ENCODE assay signal across 8 cellular contexts in the genomic region with DNA sequence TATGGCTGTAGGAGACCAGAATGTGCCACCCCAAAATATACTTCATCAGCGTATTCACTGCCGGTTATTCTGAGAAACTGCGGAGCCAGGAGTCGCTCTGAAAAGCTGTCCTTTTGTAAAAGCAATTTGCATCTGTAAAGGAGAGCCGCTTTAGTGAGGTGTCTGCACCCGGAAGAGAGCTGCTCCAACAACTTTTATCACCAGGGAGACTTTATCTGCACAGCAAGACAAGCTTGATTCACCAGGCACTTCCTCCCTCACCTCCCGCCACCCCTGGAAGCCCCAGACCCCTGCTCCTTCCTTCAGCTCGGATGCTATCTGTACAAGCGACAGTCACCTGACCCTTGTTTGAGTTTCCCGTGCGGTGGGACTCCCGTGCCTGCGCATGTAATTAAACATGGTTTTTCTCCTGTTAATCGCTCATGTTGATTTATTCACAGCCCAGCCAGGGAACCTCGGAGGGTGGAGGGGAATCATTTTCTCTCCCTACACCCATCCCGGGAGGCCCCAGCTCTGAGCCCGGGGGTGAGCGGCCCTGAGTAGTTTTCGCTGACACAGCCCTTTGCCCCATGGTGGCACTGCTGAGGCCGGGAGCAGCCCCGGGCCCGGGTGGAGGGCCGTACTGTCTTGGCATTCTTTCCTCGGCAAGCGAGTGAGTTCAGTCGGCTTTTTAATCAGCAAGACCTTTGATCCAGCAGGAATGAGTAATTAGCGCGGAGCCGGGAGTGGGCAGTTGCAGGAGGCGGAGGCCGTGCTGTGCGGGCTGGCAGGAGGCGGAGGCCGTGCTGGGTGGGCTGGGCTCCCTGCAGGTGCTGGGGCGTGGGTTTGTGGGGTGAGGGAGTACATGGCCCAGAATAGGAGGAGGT.
A peak's percentile ranks its signal among the peaks of the same experiment; 100 is the strongest.
DNase-seq lines count a peak whose midpoint lies in the region; ATAC-seq, FAIRE-seq and TF ChIP-seq lines count a peak whose summit lies in the region.

No MANE protein-coding gene starts in this region.

- no peak for FAIRE-seq in GM12891 (lab: Jason Lieb, UNC)

- no peaks in the 10 kb centered on the region for H3K9me3 Mint-ChIP-seq in activated T-cell treated with anti-CD3 and anti-CD28 coated beads, Interleukin-2, amount 50 U/mL, for 72 hours

- H3K4me3 Mint-ChIP-seq in activated T-cell treated with anti-CD3 and anti-CD28 coated beads, Interleukin-2, amount 50 U/mL, for 72 hours, result peak overlapping the region; percentile 80 to 90

- peak; percentile 62 to 72 for ATAC-seq in activated T-cell treated with anti-CD3 and anti-CD28 coated beads, Interleukin-2, amount 50 U/mL, for 72 hours (replicated peaks in 1 of 2)
- peak; percentile 37 for ATAC-seq in stimulated activated naive CD8-positive, alpha-beta T cell treated with anti-CD3 and anti-CD28 coated beads, Interleukin-15, Interleukin-2, amounts not matched to agents 100 U/mL and 50 U/mL, for 24 hours

- no peaks in the 10 kb centered on the region for H3K36me3 Mint-ChIP-seq in activated T-cell treated with anti-CD3 and anti-CD28 coated beads, Interleukin-2, amount 50 U/mL, for 72 hours (ENCODE audit: insufficient read depth in 2 of 2)

- peaks cover 20% of the 10 kb centered on the region for H3K4me1 Mint-ChIP-seq in activated T-cell treated with anti-CD3 and anti-CD28 coated beads, Interleukin-2, amount 50 U/mL, for 72 hours (ENCODE audit: low read depth)

- TF ChIP-seq POLR2A in GM12891 (IDR thresholded peaks at IDR 0.05; ENCODE audit: low read depth, low read length), result no peak

- H3K27me3 Mint-ChIP-seq in activated T-cell treated with anti-CD3 and anti-CD28 coated beads, Interleukin-2, amount 50 U/mL, for 72 hours (ENCODE audit: low read depth), result peaks cover 17% of the 10 kb centered on the region

- DNase-seq in activated CD8-positive, alpha-beta memory T cell treated with anti-CD3 and anti-CD28 coated beads, Interleukin-2, amount 50 U/mL, for 48 hours, result peak; percentile 63
- no peak for DNase-seq in activated CD8-positive, alpha-beta memory T cell treated with anti-CD3 and anti-CD28 coated beads, Interleukin-2, amount 50 U/mL, for 4 hours
- peak; percentile 21 to 27 for DNase-seq in activated T-cell treated with anti-CD3 and anti-CD28 coated beads, Interleukin-2, amount 50 U/mL, for 72 hours
- peak; percentile 33 for DNase-seq in kidney tubule cell (ENCODE audit: low spot score)
- peak; percentile 36 for DNase-seq in stimulated activated naive CD8-positive, alpha-beta T cell treated with anti-CD3 and anti-CD28 coated beads, Interleukin-15, Interleukin-2, amounts not matched to agents 100 U/mL and 50 U/mL, for 24 hours
- DNase-seq in GM12891 (ENCODE audit: insufficient read length, low spot score), result no peak
- DNase-seq in GM03348 (ENCODE audit: low spot score), result no peak
- DNase-seq in mesenteric fat pad (ENCODE audit: low spot score), result no peak

- H3K27ac Mint-ChIP-seq in activated T-cell treated with anti-CD3 and anti-CD28 coated beads, Interleukin-2, amount 50 U/mL, for 72 hours, result peak overlapping the region; percentile 42

TF ChIP-seq in GM12891, 5 proteins besides CTCF, POLR2A, EP300 and RAD21:
- TF ChIP-seq POLR2AphosphoS5 (IDR thresholded peaks at IDR 0.05; ENCODE audit: low read depth, low read length) (no peak), PAX5 (IDR thresholded peaks at IDR 0.05; ENCODE audit: insufficient read depth, low read length, severe bottlenecking) (no peak), SPI1 (IDR thresholded peaks at IDR 0.05; ENCODE audit: low read depth, low read length) (no peak), POU2F2 (IDR thresholded peaks at IDR 0.05; ENCODE audit: low read depth, low read length) (no peak), TAF1 (IDR thresholded peaks at IDR 0.05; ENCODE audit: low read depth, low read length) (no peak)

Comparison
In these comparisons a context has a peak if more than half of its experiments do, and no peak if none do; other contexts are left out.
1. DNase-seq: peak in activated CD8-positive, alpha-beta memory T cell treated with anti-CD3 and anti-CD28 coated beads, Interleukin-2, amount 50 U/mL, for 48 hours (single experiment), activated T-cell treated with anti-CD3 and anti-CD28 coated beads, Interleukin-2, amount 50 U/mL, for 72 hours (2 of 2), kidney tubule cell (single experiment) and stimulated activated naive CD8-positive, alpha-beta T cell treated with anti-CD3 and anti-CD28 coated beads, Interleukin-15, Interleukin-2, amounts not matched to agents 100 U/mL and 50 U/mL, for 24 hours (single experiment); none in activated CD8-positive, alpha-beta memory T cell treated with anti-CD3 and anti-CD28 coated beads, Interleukin-2, amount 50 U/mL, for 4 hours (single experiment), GM12891 (single experiment), GM03348 (single experiment) and mesenteric fat pad (single experiment).